In the genomic region with DNA sequence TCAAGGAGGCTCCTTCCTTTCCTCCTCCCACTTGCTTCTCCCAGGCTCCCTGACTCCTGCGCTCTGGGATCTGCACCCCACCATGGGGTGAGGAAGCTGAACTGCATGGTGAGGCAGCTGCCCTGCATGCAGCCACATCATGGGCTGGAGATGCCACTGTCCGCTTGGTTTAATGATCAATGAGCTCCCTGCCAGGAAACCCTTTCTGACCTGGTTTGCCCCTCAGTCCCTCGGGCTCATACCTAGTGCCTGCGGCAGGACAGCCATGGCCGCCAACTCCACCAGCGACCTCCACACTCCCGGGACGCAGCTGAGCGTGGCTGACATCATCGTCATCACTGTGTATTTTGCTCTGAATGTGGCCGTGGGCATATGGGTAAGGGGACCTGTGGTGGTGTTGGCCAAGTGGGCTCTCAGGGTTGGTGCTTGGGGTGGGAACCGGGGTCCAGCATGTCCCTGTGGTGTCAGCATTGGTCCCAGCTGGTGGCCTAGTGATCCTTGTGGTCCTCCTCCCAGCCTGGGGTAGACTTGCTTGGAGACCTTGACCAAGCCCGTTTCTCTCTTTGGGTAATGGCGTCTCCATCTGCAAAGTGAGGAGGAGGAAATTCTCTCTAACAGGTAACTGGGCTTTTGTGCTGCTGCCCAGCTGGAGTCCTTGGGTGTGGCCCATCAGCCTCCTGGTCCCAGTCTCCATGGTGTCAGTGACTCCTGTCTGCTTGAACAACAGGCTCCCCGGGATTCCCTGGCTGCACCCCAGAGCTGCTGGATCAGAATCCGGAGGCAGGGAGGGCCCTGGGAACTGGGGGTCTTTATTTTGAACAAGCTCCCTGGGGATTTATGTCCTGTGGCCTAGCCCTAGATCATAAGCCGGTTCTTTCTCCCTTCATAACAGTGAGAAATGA, we compare ENCODE assay signal across 14 cellular contexts.
DNase-seq lines count a peak whose midpoint lies in the region; ATAC-seq and TF ChIP-seq lines count a peak whose summit lies in the region.
"Had no signal": no experiment of that assay in that cellular context is flagged by ENCODE, and none has a peak within 500 bp of the region (broad histone marks: within the 10 kb centered on the region; RNA-seq: fewer than 3 reads in every experiment).

A gene (plus strand): TSS at position 225 of the 902 bp plus-strand sequence. CDS start 41 bp downstream, at position 266.

- H3K36me3 ChIP-seq in WERI-Rb-1 = no peaks in the 10 kb centered on the region
- H3K36me3 ChIP-seq: ascending aorta, vagina had no signal

- peak; percentile 7 for TF ChIP-seq CTCF in GM12865 (IDR thresholded peaks at IDR 0.05; ENCODE audit: insufficient read depth, low read depth, low read length, missing control alignments)
- TF ChIP-seq CTCF in WERI-Rb-1 (IDR thresholded peaks at IDR 0.05; ENCODE audit: low read depth, low read length) = peak; percentile 63

- no peaks in the 10 kb centered on the region for H3K9me3 ChIP-seq in WERI-Rb-1 (ENCODE audit: severe bottlenecking)
- H3K9me3 ChIP-seq: ascending aorta, vagina had no signal

- no peaks in the 10 kb centered on the region for H3K27me3 ChIP-seq in WERI-Rb-1 (ENCODE audit: insufficient read depth, low read depth, severe bottlenecking)
- H3K27me3 ChIP-seq: ascending aorta, vagina had no signal

- DNase-seq in 8988T = peak; percentile 58
- no peak for DNase-seq in GM12865 (ENCODE audit: low read depth)
- DNase-seq in WERI-Rb-1 = peak; percentile 33
- DNase-seq in iPS-NIHi7 (ENCODE audit: extremely low spot score) = peak; percentile 64
- DNase-seq: activated T-cell treated with anti-CD3 and anti-CD28 coated beads for 4 hours; CD8-positive, alpha-beta T cell; NCI-H446 treated with DMSO at 0.1 percent for 48 hours; T-helper 1 cell had no signal

- no peak within 1 kb of the TSS for H3K27ac ChIP-seq in WERI-Rb-1
- H3K27ac ChIP-seq: ascending aorta, vagina had no signal

- no peak for ATAC-seq in HG03432 (IDR thresholded peaks at IDR 0.05; ENCODE audit: unreplicated experiment)
- ATAC-seq in GM21423 (IDR thresholded peaks at IDR 0.05; ENCODE audit: unreplicated experiment) = no peak
- ATAC-seq in GM21360 (IDR thresholded peaks at IDR 0.05; ENCODE audit: unreplicated experiment) = no peak
- ATAC-seq in HG03175 (IDR thresholded peaks at IDR 0.05; ENCODE audit: unreplicated experiment) = no peak
- ATAC-seq: CD8-positive, alpha-beta T cell had no signal

- H3K4me3 ChIP-seq in GM12865 (ENCODE audit: low read depth, low read length) = no peak within 1 kb of the TSS
- no peak within 1 kb of the TSS for H3K4me3 ChIP-seq in WERI-Rb-1 (ENCODE audit: low read depth, low read length)
- H3K4me3 ChIP-seq: ascending aorta, vagina had no signal
